In the genomic region with DNA sequence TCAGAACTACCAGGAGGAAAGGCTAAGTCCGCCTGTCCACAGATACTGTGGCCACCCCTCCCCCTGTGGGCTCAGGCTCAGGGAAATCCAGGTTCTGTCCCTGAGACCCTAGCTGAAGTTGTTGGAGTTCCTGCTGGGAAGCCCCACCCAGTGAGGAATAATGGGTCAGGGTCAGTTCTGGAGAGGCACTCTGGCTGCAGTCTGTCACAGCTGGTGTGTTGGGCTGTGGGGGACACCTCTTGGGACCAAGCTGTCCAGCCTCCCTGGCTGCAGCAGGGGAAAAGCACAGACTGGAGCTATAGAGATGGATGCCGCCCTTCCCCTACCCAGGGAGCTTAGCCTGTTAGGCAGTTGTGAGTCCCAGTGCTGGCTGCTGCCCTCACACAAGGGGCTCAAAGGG, we compare ENCODE assay signal across 33 cellular contexts.
"Had no signal": no experiment of that assay in that cellular context is flagged by ENCODE, and none has a peak within 500 bp of the region (broad histone marks: within the 10 kb centered on the region; RNA-seq: fewer than 3 reads in every experiment).

No MANE protein-coding gene starts in this region.

- H3K27ac ChIP-seq: brain microvascular endothelial cell, PC-9, RWPE1, WERI-Rb-1 had no signal

- H3K4me3 ChIP-seq: MG63, PC-9 had no signal

- H3K27me3 ChIP-seq: brain microvascular endothelial cell, MG63 had no signal

- H3K27me3 Mint-ChIP-seq: activated CD4-positive, alpha-beta memory T cell treated with anti-CD3 and anti-CD28 coated beads, Interleukin-2, amount 10 ng/mL, durations not matched to agents 7 days and 5 days; activated CD8-positive, alpha-beta memory T cell treated with anti-CD3 and anti-CD28 coated beads, Interleukin-2, amount 10 ng/mL, durations not matched to agents 7 days and 5 days; activated naive CD4-positive, alpha-beta T cell treated with anti-CD3 and anti-CD28 coated beads, Interleukin-2, amount 10 ng/mL, durations not matched to agents 7 days and 5 days; activated naive CD8-positive, alpha-beta T cell; activated naive CD8-positive, alpha-beta T cell treated with anti-CD3 and anti-CD28 coated beads, Interleukin-2, amount 50 U/mL, for 24 hours had no signal

- H3K4me3 Mint-ChIP-seq: activated CD4-positive, alpha-beta memory T cell treated with anti-CD3 and anti-CD28 coated beads, Interleukin-2, amount 10 ng/mL, durations not matched to agents 7 days and 5 days; activated CD8-positive, alpha-beta memory T cell treated with anti-CD3 and anti-CD28 coated beads, Interleukin-2, amount 10 ng/mL, durations not matched to agents 7 days and 5 days; activated naive CD4-positive, alpha-beta T cell treated with anti-CD3 and anti-CD28 coated beads, Interleukin-2, amount 10 ng/mL, durations not matched to agents 7 days and 5 days; activated naive CD8-positive, alpha-beta T cell; activated naive CD8-positive, alpha-beta T cell treated with anti-CD3 and anti-CD28 coated beads, Interleukin-2, amount 50 U/mL, for 24 hours had no signal

- H2AFZ ChIP-seq: PC-9 had no signal

- FAIRE-seq: RCC 7860 had no signal

- H3K9me3 ChIP-seq: MG63 had no signal

- ATAC-seq: activated CD8-positive, alpha-beta memory T cell treated with anti-CD3 and anti-CD28 coated beads, Interleukin-2, amount 10 ng/mL, durations not matched to agents 7 days and 5 days; activated naive CD8-positive, alpha-beta T cell treated with anti-CD3 and anti-CD28 coated beads, Interleukin-2, amount 50 U/mL, for 24 hours had no signal

- DNase-seq: activated CD4-positive, alpha-beta memory T cell treated with anti-CD3 and anti-CD28 coated beads, Interleukin-2, amount 10 ng/mL, durations not matched to agents 7 days and 5 days; activated CD4-positive, alpha-beta T cell treated with anti-CD3 and anti-CD28 coated beads for 1 hour; activated CD4-positive, alpha-beta T cell treated with anti-CD3 and anti-CD28 coated beads for 48 hours; activated CD4-positive, CD25-positive, alpha-beta regulatory T cell; activated CD8-positive, alpha-beta memory T cell treated with anti-CD3 and anti-CD28 coated beads for 24 hours; activated CD8-positive, alpha-beta memory T cell treated with anti-CD3 and anti-CD28 coated beads, Interleukin-2, amount 10 ng/mL, durations not matched to agents 7 days and 5 days; activated CD8-positive, alpha-beta memory T cell treated with anti-CD3 and anti-CD28 coated beads, Interleukin-2, amount 50 U/mL, for 48 hours; activated effector memory CD4-positive, alpha-beta T cell treated with Interleukin-2 at 50 U/mL for 16 hours; activated naive CD4-positive, alpha-beta T cell treated with anti-CD3 and anti-CD28 coated beads, Interleukin-2, amount 10 ng/mL, durations not matched to agents 7 days and 5 days; activated naive CD8-positive, alpha-beta T cell treated with anti-CD3 and anti-CD28 coated beads, Interleukin-2, amount 50 U/mL, for 24 hours; activated T-cell treated with anti-CD3 and anti-CD28 coated beads, Interleukin-2, amount 50 U/mL, for 48 hours; anterior cingulate cortex; brain microvascular endothelial cell; MG63; NCI-H1048; NCI-H1436 treated with DMSO at 0.1 percent for 48 hours; NCI-H1694 treated with DMSO at 0.1 percent for 48 hours; NCI-H2029; NCI-H2107; NCI-H2171; NCI-H510A; NCI-H526; NCI-H748 treated with DMSO at 0.1 percent for 48 hours; PC-9; Right ventricle myocardium superior; SW 1271; T-helper 1 cell; T-helper 2 cell; T1000; WERI-Rb-1 had no signal

- H3K27ac Mint-ChIP-seq: activated CD4-positive, alpha-beta memory T cell treated with anti-CD3 and anti-CD28 coated beads, Interleukin-2, amount 10 ng/mL, durations not matched to agents 7 days and 5 days; activated CD8-positive, alpha-beta memory T cell treated with anti-CD3 and anti-CD28 coated beads, Interleukin-2, amount 10 ng/mL, durations not matched to agents 7 days and 5 days; activated naive CD4-positive, alpha-beta T cell treated with anti-CD3 and anti-CD28 coated beads, Interleukin-2, amount 10 ng/mL, durations not matched to agents 7 days and 5 days; activated naive CD8-positive, alpha-beta T cell; activated naive CD8-positive, alpha-beta T cell treated with anti-CD3 and anti-CD28 coated beads, Interleukin-2, amount 50 U/mL, for 24 hours had no signal

- H3K4me1 Mint-ChIP-seq: activated CD4-positive, alpha-beta memory T cell treated with anti-CD3 and anti-CD28 coated beads, Interleukin-2, amount 10 ng/mL, durations not matched to agents 7 days and 5 days; activated CD8-positive, alpha-beta memory T cell treated with anti-CD3 and anti-CD28 coated beads, Interleukin-2, amount 10 ng/mL, durations not matched to agents 7 days and 5 days; activated naive CD4-positive, alpha-beta T cell treated with anti-CD3 and anti-CD28 coated beads, Interleukin-2, amount 10 ng/mL, durations not matched to agents 7 days and 5 days; activated naive CD8-positive, alpha-beta T cell treated with anti-CD3 and anti-CD28 coated beads, Interleukin-2, amount 50 U/mL, for 24 hours had no signal

- H3K9me3 Mint-ChIP-seq: activated CD4-positive, alpha-beta memory T cell treated with anti-CD3 and anti-CD28 coated beads, Interleukin-2, amount 10 ng/mL, durations not matched to agents 7 days and 5 days had no signal

- H3K36me3 Mint-ChIP-seq: activated CD8-positive, alpha-beta memory T cell treated with anti-CD3 and anti-CD28 coated beads, Interleukin-2, amount 10 ng/mL, durations not matched to agents 7 days and 5 days; activated naive CD4-positive, alpha-beta T cell treated with anti-CD3 and anti-CD28 coated beads, Interleukin-2, amount 10 ng/mL, durations not matched to agents 7 days and 5 days; activated naive CD8-positive, alpha-beta T cell had no signal

- H3K4me2 ChIP-seq: PC-9 had no signal

- H3K36me3 ChIP-seq: brain microvascular endothelial cell, MG63, WERI-Rb-1 had no signal
